16 cellular contexts compared by ENCODE assay signal in the genomic region with DNA sequence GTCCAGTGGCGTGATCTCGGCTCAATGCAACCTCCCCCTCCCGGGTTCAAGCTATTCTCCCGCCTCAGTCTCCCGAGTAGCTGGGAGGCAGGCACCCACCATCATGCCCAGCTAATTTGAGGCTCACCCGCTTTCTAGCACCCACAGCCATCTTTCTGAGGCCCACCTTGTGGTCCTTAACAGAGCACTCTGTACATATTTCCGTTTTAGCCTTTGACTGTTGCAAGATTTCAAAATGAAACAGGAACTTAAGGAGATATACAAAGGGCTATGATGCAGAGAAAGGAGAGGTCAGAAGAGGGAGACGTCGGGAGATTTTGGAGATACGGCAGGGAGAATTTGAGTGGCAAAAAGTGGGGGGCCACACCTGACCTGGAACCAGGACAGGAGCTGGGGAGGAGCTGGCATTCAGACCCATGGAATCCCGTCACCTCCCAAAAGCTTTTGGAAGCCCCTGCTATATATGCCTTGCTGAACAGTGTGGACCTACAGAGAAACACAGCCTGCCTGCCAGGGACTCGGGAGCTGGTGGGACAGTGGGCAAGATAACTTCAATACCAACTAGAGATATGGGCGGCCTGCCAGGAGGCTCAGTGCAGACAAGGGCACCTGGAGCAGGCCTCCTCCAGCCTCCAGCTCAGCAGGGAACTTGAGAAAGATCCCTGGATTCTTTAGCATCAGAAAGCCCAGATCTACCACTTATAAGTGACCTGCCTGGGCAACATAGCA. TPM values are rescaled to one million over a fixed set of nuclear protein-coding genes. Genes with fewer than 3 reads are reported as not detected.
DNase-seq lines count a peak whose midpoint lies in the region; ATAC-seq, FAIRE-seq and TF ChIP-seq lines count a peak whose summit lies in the region.
"Had no signal": no experiment of that assay in that cellular context is flagged by ENCODE, and none has a peak within 500 bp of the region (broad histone marks: within the 10 kb centered on the region; RNA-seq: fewer than 3 reads in every experiment).

No MANE protein-coding gene starts in this region.

- POLR2A ChIA-PET in PC-9 (lab: Charles Lee; ENCODE audit: unreplicated experiment), result interaction anchor here (0.5 to 0.7 kb wide), 3 partner anchors 34 to 79 kb away, joined by 4 to 6 read pairs (median 5); no protein-coding TSS in a partner anchor

- no peak overlapping the region for H3K27ac ChIP-seq in left ventricle myocardium inferior (replicated peaks)
- H3K27ac ChIP-seq in PC-9, result peak overlapping the region; percentile 99; the same call in 1 of the 2 replicates
- H3K27ac ChIP-seq: adrenal gland, KMS-11 had no signal

- peaks cover 65% of the 10 kb centered on the region for H3F3A ChIP-seq in PC-9 (ENCODE audit: insufficient read depth, low read depth)

- DNase-seq in Right ventricle myocardium inferior (ENCODE audit: missing footprints) (peak; percentile 41), left ventricle myocardium inferior (no peak), PC-9 (no peak), immature natural killer cell (no peak), NCI-H1092 treated with DMSO at 0.1 percent for 48 hours (lab: John Stamatoyannopoulos, UW) (no peak), RCC 7860 (ENCODE audit: low spot score) (no peak)
- DNase-seq: DMS53, H7, left colon, NCI-H510A treated with DMSO at 0.1 percent for 48 hours, nucleus accumbens had no signal

- H3K79me2 ChIP-seq in PC-9 (ENCODE audit: low read depth), result peaks cover 15% of the 10 kb centered on the region; the same call in 1 of the 2 replicates

- no peak overlapping the region for H2AFZ ChIP-seq in PC-9

- CTCF ChIA-PET in PC-9 (lab: Charles Lee), result interaction anchor here (0.5 to 6.6 kb wide), 13 partner anchors 9 to 334 kb away, joined by 3 to 174 read pairs (median 10); a partner anchor contains a TSS

- H3K36me3 Mint-ChIP-seq in immature natural killer cell, result no peaks in the 10 kb centered on the region

- no peaks in the 10 kb centered on the region for H3K9me2 ChIP-seq in PC-9 (ENCODE audit: insufficient read depth)

- H3K4me3 ChIP-seq in left ventricle myocardium inferior, result no peak overlapping the region
- H3K4me3 ChIP-seq in PC-9, result no peak overlapping the region
- H3K4me3 ChIP-seq: adrenal gland had no signal

- H3K27me3 ChIP-seq in left ventricle myocardium inferior (ENCODE audit: low read depth), result peaks cover 30% of the 10 kb centered on the region
- H3K27me3 ChIP-seq in PC-9 (ENCODE audit: insufficient read depth, low read depth), result no peaks in the 10 kb centered on the region
- H3K27me3 ChIP-seq: adrenal gland had no signal

- no peaks in the 10 kb centered on the region for H3K9me3 Mint-ChIP-seq in immature natural killer cell

- TF ChIP-seq CTCF in left ventricle myocardium inferior (IDR thresholded peaks at IDR 0.05; ENCODE audit: borderline replicate concordance) (no peak), PC-9 (conservative IDR thresholded peaks at IDR 0.05) (no peak)

- BruUV-seq in PC-9 (replicated peaks; lab: Mats Ljungman, UMichigan), result no TSS peak

- H3K9me3 ChIP-seq in left ventricle myocardium inferior (replicated peaks) (no peaks in the 10 kb centered on the region), PC-9 (ENCODE audit: insufficient read depth, low read depth) (no peaks in the 10 kb centered on the region)
- H3K9me3 ChIP-seq: adrenal gland had no signal

- FAIRE-seq in RCC 7860 (lab: Jason Lieb, UNC), result no peak
- FAIRE-seq: A204.1 had no signal

- peaks cover 17 to 19% of the 10 kb centered on the region in 2 donors for H3K4me1 Mint-ChIP-seq in immature natural killer cell

- intact Hi-C loops in Right ventricle myocardium inferior (cut with DNase I), result loop anchor here (5.0 kb wide), 1 partner anchor 119 kb away; no protein-coding TSS in a partner anchor
- intact Hi-C loops in left ventricle myocardium inferior (cut with micrococcal nuclease), result no loop called here
- intact Hi-C loops in PC-9 (cut with micrococcal nuclease; ENCODE audit: unreplicated experiment), result loop anchor here (5.0 kb wide), 1 partner anchor 119 kb away; no protein-coding TSS in a partner anchor

- H3K4me1 ChIP-seq in left ventricle myocardium inferior, result peaks cover 6% of the 10 kb centered on the region
- peaks cover 75% of the 10 kb centered on the region for H3K4me1 ChIP-seq in PC-9 (replicated peaks; ENCODE audit: insufficient read depth)
- H3K4me1 ChIP-seq: adrenal gland had no signal

- H3K27ac Mint-ChIP-seq in immature natural killer cell, result peak overlapping the region; percentile 63 to 84 (median 74)

- H4K20me1 ChIP-seq in PC-9 (ENCODE audit: insufficient read depth), result no peaks in the 10 kb centered on the region

- peaks cover 3 to 4% (median 4%) of the 10 kb centered on the region in 3 donors for H3K27me3 Mint-ChIP-seq in immature natural killer cell (ENCODE audit: low read depth in 3 of 3)

- peak overlapping the region in 3 of 5 donors; percentile 6 to 58 (median 51) for H3K4me3 Mint-ChIP-seq in immature natural killer cell

- ATAC-seq in Right ventricle myocardium inferior, result no peak
- ATAC-seq in GM21825 (IDR thresholded peaks at IDR 0.05; ENCODE audit: unreplicated experiment), result no peak
- ATAC-seq in HG03135 (IDR thresholded peaks at IDR 0.05; ENCODE audit: unreplicated experiment), result no peak

- H3K36me3 ChIP-seq in left ventricle myocardium inferior (no peaks in the 10 kb centered on the region), PC-9 (ENCODE audit: low read depth) (no peaks in the 10 kb centered on the region)
- H3K36me3 ChIP-seq: adrenal gland had no signal

- H3K4me2 ChIP-seq in PC-9, result 0 out of 2 replicates have a peak overlapping the region, but pooled peaks have one; percentile 7
- H3K4me2 ChIP-seq: KMS-11 had no signal

RNA-seq across cellular contexts. Expression of a gene that starts 8.0 kb away (rescaled TPM):
- 0.51 TPM for total RNA-seq in Right ventricle myocardium inferior
- total RNA-seq in left ventricle myocardium inferior, result 0.82 TPM
- 15.9 and 17.0 TPM in 2 replicates for total RNA-seq in PC-9 (2021)
- 1 to 10 TPM in 1 of 3 donors, under 1 TPM in 1, not detected in 1; 0.34 to 2.2 TPM for polyA plus RNA-seq in immature natural killer cell

RNA-seq across cellular contexts. Expression of a gene that starts 10.4 kb away (rescaled TPM):
- total RNA-seq in Right ventricle myocardium inferior (6.9 TPM), left ventricle myocardium inferior (7.0 TPM), PC-9 (2021) (62.8 and 79.8 TPM in 2 replicates)
- polyA plus RNA-seq in immature natural killer cell, result 10 to 100 TPM; 10.2 to 12.8 (median 11.6) TPM

RNA-seq across cellular contexts. Expression of a gene that starts 20.2 kb away (rescaled TPM):
- total RNA-seq in Right ventricle myocardium inferior (112 TPM), left ventricle myocardium inferior (86.0 TPM), PC-9 (2021) (306 and 351 TPM in 2 replicates)
- polyA plus RNA-seq in immature natural killer cell, result 1,000 to 10,000 TPM in 1 of 3 donors, 100 to 1,000 TPM in 2; 830 to 1,276 (median 950) TPM

RNA-seq across cellular contexts. Expression of a gene that starts 22.5 kb away (rescaled TPM):
- total RNA-seq in Right ventricle myocardium inferior (1.3 TPM), left ventricle myocardium inferior (1.0 TPM), PC-9 (2021) (0.58 TPM in 1 of 2 replicates, not detected in the other)
- 100 to 1,000 TPM; 396 to 531 (median 451) TPM for polyA plus RNA-seq in immature natural killer cell

RNA-seq across cellular contexts. Expression of a gene that starts 28.1 kb away (rescaled TPM):
- 49.7 TPM for total RNA-seq in Right ventricle myocardium inferior
- 47.0 TPM for total RNA-seq in left ventricle myocardium inferior
- 67.1 and 83.7 TPM in 2 replicates for total RNA-seq in PC-9 (2021)
- 100 to 1,000 TPM in 2 of 3 donors, 10 to 100 TPM in 1; 86.1 to 131 (median 118) TPM for polyA plus RNA-seq in immature natural killer cell
